In genomic region chr11:64874841-64875240, GRCh38 we compare ENCODE assay signal across 1 cellular context.
TF ChIP-seq lines count a peak whose summit lies in the region.

No MANE protein-coding gene starts in this region.

TF ChIP-seq in SK-N-SH, 30 proteins besides CTCF, POLR2A, EP300 and RAD21 (continued from another document):
- TF ChIP-seq ZBTB33 (IDR thresholded peaks at IDR 0.05; ENCODE audit: borderline replicate concordance, low read depth), result no peak
- no peak for TF ChIP-seq RXRA (IDR thresholded peaks at IDR 0.05; ENCODE audit: borderline replicate concordance, low read depth)
- no peak for TF ChIP-seq TCF12 (IDR thresholded peaks at IDR 0.05)
- TF ChIP-seq NFIC (IDR thresholded peaks at IDR 0.05; ENCODE audit: borderline replicate concordance), result no peak
- no peak for TF ChIP-seq FOXJ3 (CRISPR knock-in tag; IDR thresholded peaks at IDR 0.05)
- no peak for TF ChIP-seq SIN3A (IDR thresholded peaks at IDR 0.05; ENCODE audit: borderline replicate concordance, low read depth, low read length)
- no peak for TF ChIP-seq REST (IDR thresholded peaks at IDR 0.05; ENCODE audit: low read depth, low read length)
- TF ChIP-seq TEAD4 (IDR thresholded peaks at IDR 0.05; ENCODE audit: borderline replicate concordance, insufficient read depth), result no peak
